In the genomic region with DNA sequence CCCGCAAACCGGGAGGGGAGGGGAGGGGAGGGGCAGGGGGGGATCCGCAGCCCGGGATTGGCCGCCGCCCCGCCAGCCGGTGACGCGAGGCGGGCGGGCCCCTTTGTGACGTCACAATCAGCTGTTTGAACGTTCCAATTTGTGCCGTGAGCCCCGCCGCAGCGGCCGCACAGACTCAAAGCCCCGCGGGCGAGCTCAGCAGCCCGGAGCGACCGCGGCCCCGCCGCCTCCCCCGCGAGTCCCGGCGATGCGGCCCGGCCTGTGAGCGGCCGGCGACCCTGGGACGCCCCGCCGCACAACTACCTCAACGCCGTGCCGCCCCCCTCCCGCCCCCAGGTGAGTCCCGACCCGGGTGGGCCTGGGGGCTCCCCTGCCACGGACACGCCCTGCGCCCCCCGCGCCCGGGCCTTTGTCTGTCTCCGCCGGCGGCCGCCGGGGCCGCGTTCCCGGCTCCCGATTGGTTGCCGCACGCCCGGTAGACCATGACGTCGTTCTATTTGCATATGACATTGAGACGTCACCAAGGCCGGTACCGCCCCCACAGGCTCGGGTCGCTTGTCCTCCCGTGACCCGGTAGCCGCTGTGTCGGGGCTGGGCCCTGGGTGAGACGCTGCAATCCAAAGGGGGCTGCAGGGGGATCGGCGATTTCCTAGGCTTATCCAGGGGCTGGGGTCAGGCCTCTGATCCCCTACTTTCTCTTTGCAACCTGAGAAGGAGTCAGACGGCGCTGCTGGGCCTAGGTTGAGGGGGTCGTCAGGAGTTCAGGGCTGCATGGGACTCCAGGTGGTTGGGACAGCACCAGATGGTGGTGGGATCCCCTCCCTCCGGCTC, we compare ENCODE assay signal across 8 cellular contexts. TPM values are rescaled to one million over a fixed set of nuclear protein-coding genes. Genes with fewer than 3 reads are reported as not detected.
DNase-seq lines count a peak whose midpoint lies in the region; ATAC-seq and TF ChIP-seq lines count a peak whose summit lies in the region.

A gene with protein sequence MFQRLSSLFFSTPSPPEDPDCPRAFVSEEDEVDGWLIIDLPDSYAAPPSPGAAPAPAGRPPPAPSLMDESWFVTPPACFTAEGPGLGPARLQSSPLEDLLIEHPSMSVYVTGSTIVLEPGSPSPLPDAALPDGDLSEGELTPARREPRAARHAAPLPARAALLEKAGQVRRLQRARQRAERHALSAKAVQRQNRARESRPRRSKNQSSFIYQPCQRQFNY (plus strand): TSS at position 168 of the 831 bp plus-strand sequence. CDS start 4,396 bp downstream, outside the sequence.

- H3K27me3 Mint-ChIP-seq in activated T-cell treated with anti-CD3 and anti-CD28 coated beads, Interleukin-2, amount 50 U/mL, for 4 hours (ENCODE audit: low read depth) = peaks cover 2% of the 10 kb centered on the region

- H2AFZ ChIP-seq in KMS-11 (ENCODE audit: low read depth) = peak within 1 kb of the TSS; percentile 99

- peak within 1 kb of the TSS; percentile 91 for H3K9ac ChIP-seq in KMS-11
- H3K9ac ChIP-seq in mucosa of rectum (ENCODE audit: low read depth in 1 of 2, low read length in 2 of 2) = peak within 1 kb of the TSS; percentile 95

- H3K27ac ChIP-seq in KMS-11 (peak within 1 kb of the TSS; percentile 74), mucosa of rectum (ENCODE audit: low read depth in 2 of 2, low read length in 2 of 2) (peak within 1 kb of the TSS; percentile 99)

- H3K36me3 Mint-ChIP-seq in activated T-cell treated with anti-CD3 and anti-CD28 coated beads, Interleukin-2, amount 50 U/mL, for 4 hours (ENCODE audit: insufficient read depth) = no peaks in the 10 kb centered on the region

- H3K9me3 ChIP-seq in mucosa of rectum (ENCODE audit: control insufficient read depth in 2 of 2, low read length in 2 of 2) = no peaks in the 10 kb centered on the region

- H3K4me3 ChIP-seq in KMS-11 (IDR thresholded peaks at IDR 0.05; ENCODE audit: insufficient read depth, low read depth, low read length) = peak within 1 kb of the TSS; percentile 34
- peak within 1 kb of the TSS; percentile 88 to 97 for H3K4me3 ChIP-seq in mucosa of rectum (ENCODE audit: low read length in 2 of 2)

- H3K79me2 ChIP-seq in KMS-11 (ENCODE audit: insufficient read depth, low read depth) = no peaks in the 10 kb centered on the region

- H3K4me2 ChIP-seq in KMS-11 = peak within 1 kb of the TSS; percentile 92

- peaks cover 30% of the 10 kb centered on the region for H3K4me1 ChIP-seq in KMS-11 (ENCODE audit: low read depth, poor library complexity, severe bottlenecking)
- peaks cover 28 to 52% of the 10 kb centered on the region in 2 donors for H3K4me1 ChIP-seq in mucosa of rectum (ENCODE audit: control insufficient read depth in 2 of 2, insufficient read depth in 2 of 2, low read length in 2 of 2)

- H3K9me3 Mint-ChIP-seq in activated T-cell treated with anti-CD3 and anti-CD28 coated beads, Interleukin-2, amount 50 U/mL, for 4 hours = no peaks in the 10 kb centered on the region

- no peaks in the 10 kb centered on the region for H4K20me1 ChIP-seq in KMS-11 (ENCODE audit: insufficient read depth)

- H3K27me3 ChIP-seq in KMS-11 (ENCODE audit: insufficient read depth, low read depth) (no peaks in the 10 kb centered on the region), mucosa of rectum (ENCODE audit: control insufficient read depth in 2 of 2, insufficient read depth in 2 of 2, low read length in 2 of 2) (no peaks in the 10 kb centered on the region)

- in situ Hi-C loops in Caki2 (cut with HindIII; ENCODE audit: low pct_unique_long_range_greater_than_20kb, low sequenced_read_pairs) = no loop called here

- peak within 1 kb of the TSS; percentile 91 for H3K4me3 Mint-ChIP-seq in activated T-cell treated with anti-CD3 and anti-CD28 coated beads, Interleukin-2, amount 50 U/mL, for 4 hours

- no peaks in the 10 kb centered on the region for H3K36me3 ChIP-seq in KMS-11 (ENCODE audit: insufficient read depth)
- H3K36me3 ChIP-seq in mucosa of rectum (ENCODE audit: control insufficient read depth in 2 of 2, insufficient read depth in 2 of 2, low read length in 2 of 2) = no peaks in the 10 kb centered on the region

- peak; percentile 47 for ATAC-seq in GM21619 (IDR thresholded peaks at IDR 0.05; ENCODE audit: unreplicated experiment)
- peak; percentile 62 to 68 for ATAC-seq in activated T-cell treated with anti-CD3 and anti-CD28 coated beads, Interleukin-2, amount 50 U/mL, for 4 hours

- DNase-seq in Caki2 (ENCODE audit: low read depth) (peak; percentile 73), erythroblast (lab: John Stamatoyannopoulos, UW) (peak; percentile 95 to 97)
- peak; percentile 84 for DNase-seq in activated T-cell treated with anti-CD3 and anti-CD28 coated beads, Interleukin-2, amount 50 U/mL, for 4 hours
- DNase-seq in stimulated activated CD8-positive, alpha-beta memory T cell treated with anti-CD3 and anti-CD28 coated beads, Interleukin-4, amount 100 ng/mL, for 24 hours (ENCODE audit: low read depth) = peak; percentile 75

- peak; percentile 77 for TF ChIP-seq POLR2A in erythroblast (IDR thresholded peaks at IDR 0.05; ENCODE audit: low read length)

- peaks cover 21% of the 10 kb centered on the region for H3K4me1 Mint-ChIP-seq in activated T-cell treated with anti-CD3 and anti-CD28 coated beads, Interleukin-2, amount 50 U/mL, for 4 hours (ENCODE audit: low read depth)

- TF ChIP-seq CTCF in KMS-11 (conservative IDR thresholded peaks at IDR 0.05; ENCODE audit: low read depth, low read length) = no peak

TF ChIP-seq in PFSK-1, 5 proteins besides CTCF, POLR2A, EP300 and RAD21:
- TF ChIP-seq, protein P1, sequence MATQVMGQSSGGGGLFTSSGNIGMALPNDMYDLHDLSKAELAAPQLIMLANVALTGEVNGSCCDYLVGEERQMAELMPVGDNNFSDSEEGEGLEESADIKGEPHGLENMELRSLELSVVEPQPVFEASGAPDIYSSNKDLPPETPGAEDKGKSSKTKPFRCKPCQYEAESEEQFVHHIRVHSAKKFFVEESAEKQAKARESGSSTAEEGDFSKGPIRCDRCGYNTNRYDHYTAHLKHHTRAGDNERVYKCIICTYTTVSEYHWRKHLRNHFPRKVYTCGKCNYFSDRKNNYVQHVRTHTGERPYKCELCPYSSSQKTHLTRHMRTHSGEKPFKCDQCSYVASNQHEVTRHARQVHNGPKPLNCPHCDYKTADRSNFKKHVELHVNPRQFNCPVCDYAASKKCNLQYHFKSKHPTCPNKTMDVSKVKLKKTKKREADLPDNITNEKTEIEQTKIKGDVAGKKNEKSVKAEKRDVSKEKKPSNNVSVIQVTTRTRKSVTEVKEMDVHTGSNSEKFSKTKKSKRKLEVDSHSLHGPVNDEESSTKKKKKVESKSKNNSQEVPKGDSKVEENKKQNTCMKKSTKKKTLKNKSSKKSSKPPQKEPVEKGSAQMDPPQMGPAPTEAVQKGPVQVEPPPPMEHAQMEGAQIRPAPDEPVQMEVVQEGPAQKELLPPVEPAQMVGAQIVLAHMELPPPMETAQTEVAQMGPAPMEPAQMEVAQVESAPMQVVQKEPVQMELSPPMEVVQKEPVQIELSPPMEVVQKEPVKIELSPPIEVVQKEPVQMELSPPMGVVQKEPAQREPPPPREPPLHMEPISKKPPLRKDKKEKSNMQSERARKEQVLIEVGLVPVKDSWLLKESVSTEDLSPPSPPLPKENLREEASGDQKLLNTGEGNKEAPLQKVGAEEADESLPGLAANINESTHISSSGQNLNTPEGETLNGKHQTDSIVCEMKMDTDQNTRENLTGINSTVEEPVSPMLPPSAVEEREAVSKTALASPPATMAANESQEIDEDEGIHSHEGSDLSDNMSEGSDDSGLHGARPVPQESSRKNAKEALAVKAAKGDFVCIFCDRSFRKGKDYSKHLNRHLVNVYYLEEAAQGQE (IDR thresholded peaks at IDR 0.05; ENCODE audit: insufficient read depth in 1 of 2, low read depth in 2 of 2, low read length in 2 of 2) = no peak
- no peak for TF ChIP-seq SIN3A (IDR thresholded peaks at IDR 0.05; ENCODE audit: borderline replicate concordance, insufficient read depth, low read length)
- no peak for TF ChIP-seq POLR2AphosphoS5 (IDR thresholded peaks at IDR 0.05; ENCODE audit: low read depth, low read length)
- 0 out of 2 replicates have a peak, but pooled peaks have one; percentile 11 for TF ChIP-seq TAF1 (IDR thresholded peaks at IDR 0.05; ENCODE audit: borderline replicate concordance, insufficient read depth, low read length)
- TF ChIP-seq FOXP2 (optimal IDR thresholded peaks at IDR 0.05; ENCODE audit: borderline replicate concordance, extremely low read depth, extremely low read length, insufficient read depth) = peak; percentile 35
TF ChIP-seq in PFSK-1: peak in this region for 2.

RNA-seq across cellular contexts. Expression of the gene that starts here (rescaled TPM):
- total RNA-seq in Caki2 (2014; rRNA removed; shearing (Covaris generic); ENCODE audit: low replicate concordance) = 0.20 and 0.84 TPM in 2 replicates
- polyA plus RNA-seq in PFSK-1 (2012; ENCODE audit: insufficient read length, low read depth) = 2.9 TPM
- 1 to 10 TPM; 1.1 to 1.7 (median 1.7) TPM for total RNA-seq in activated T-cell treated with anti-CD3 and anti-CD28 coated beads, Interleukin-2, amount 50 U/mL, for 4 hours

Comparison
In these comparisons a context has a peak if more than half of its experiments do, and no peak if none do; other contexts are left out.
1. Peak in every context shown above with its lines: DNase-seq, ATAC-seq, H3K4me3 ChIP-seq and H3K27ac ChIP-seq.
2. Peak in DNase-seq in Caki2; RNA of the gene not detected or under 1 TPM.